17 cellular contexts compared by ENCODE assay signal in the genomic region with DNA sequence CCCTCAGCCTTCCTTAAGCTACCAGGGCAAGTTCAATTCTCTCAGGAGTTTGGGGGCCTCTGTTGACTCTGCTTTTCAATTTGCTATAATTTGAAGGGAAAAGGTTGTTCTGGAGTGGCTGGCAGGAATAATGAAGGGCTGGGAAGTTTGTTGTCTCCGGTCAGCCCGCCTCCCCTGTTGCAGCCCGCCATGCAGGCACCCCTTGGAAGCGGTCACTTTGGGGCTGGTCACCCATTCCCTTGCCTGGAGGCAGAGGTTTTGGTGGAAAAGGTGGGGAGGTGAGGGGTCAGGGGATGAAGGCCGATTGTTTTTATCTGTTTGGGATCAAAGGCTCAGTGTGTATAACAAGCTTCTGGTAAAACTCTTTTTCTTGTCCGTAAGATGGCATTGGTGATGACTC.
DNase-seq lines count a peak whose midpoint lies in the region; ATAC-seq and FAIRE-seq lines count a peak whose summit lies in the region.
"Had no signal": no experiment of that assay in that cellular context is flagged by ENCODE, and none has a peak within 500 bp of the region (broad histone marks: within the 10 kb centered on the region; RNA-seq: fewer than 3 reads in every experiment).

No MANE protein-coding gene starts in this region.

- peaks cover 90% of the 10 kb centered on the region for H3K4me1 Mint-ChIP-seq in activated naive CD4-positive, alpha-beta T cell treated with anti-CD3 and anti-CD28 coated beads, Interleukin-2, amount 10 ng/mL, durations not matched to agents 7 days and 5 days
- H3K4me1 Mint-ChIP-seq in T-cell = peaks cover 82 to 96% (median 90%) of the 10 kb centered on the region in 3 donors
- H3K4me1 Mint-ChIP-seq in effector memory CD8-positive, alpha-beta T cell (ENCODE audit: low read depth in 2 of 2) = peaks cover 50 to 63% of the 10 kb centered on the region in 2 donors
- H3K4me1 Mint-ChIP-seq in stimulated activated naive B cell treated with anti-CD40 and anti-IgM and Interleukin-4, amounts not matched to agents 10 μg/mL and 1 μg/mL and 100 μg/mL, for 72 hours = peaks cover 52 to 87% of the 10 kb centered on the region in 2 donors

- no peaks in the 10 kb centered on the region for H3K9me3 Mint-ChIP-seq in activated naive CD4-positive, alpha-beta T cell treated with anti-CD3 and anti-CD28 coated beads, Interleukin-2, amount 10 ng/mL, durations not matched to agents 7 days and 5 days
- no peaks in the 10 kb centered on the region for H3K9me3 Mint-ChIP-seq in T-cell
- H3K9me3 Mint-ChIP-seq in effector memory CD8-positive, alpha-beta T cell = no peaks in the 10 kb centered on the region
- no peaks in the 10 kb centered on the region for H3K9me3 Mint-ChIP-seq in stimulated activated naive B cell treated with anti-CD40 and anti-IgM and Interleukin-4, amounts not matched to agents 10 μg/mL and 1 μg/mL and 100 μg/mL, for 72 hours

- ATAC-seq in T-cell (replicated peaks in 1 of 4) (no peak), GM18511 (IDR thresholded peaks at IDR 0.05; ENCODE audit: unreplicated experiment) (no peak)
- ATAC-seq in effector memory CD8-positive, alpha-beta T cell (replicated peaks) = no peak
- ATAC-seq in stimulated activated naive B cell treated with anti-CD40 and anti-IgM and Interleukin-4, amounts not matched to agents 10 μg/mL and 1 μg/mL and 100 μg/mL, for 72 hours (replicated peaks) = no peak
- ATAC-seq: left lobe of liver had no signal

- H3K27ac Mint-ChIP-seq in activated naive CD4-positive, alpha-beta T cell treated with anti-CD3 and anti-CD28 coated beads, Interleukin-2, amount 10 ng/mL, durations not matched to agents 7 days and 5 days = peak overlapping the region; percentile 80
- H3K27ac Mint-ChIP-seq in T-cell = peak overlapping the region; percentile 84 to 88
- H3K27ac Mint-ChIP-seq in effector memory CD8-positive, alpha-beta T cell = peak overlapping the region; percentile 85 to 86
- peak overlapping the region; percentile 68 for H3K27ac Mint-ChIP-seq in stimulated activated naive B cell treated with anti-CD40 and anti-IgM and Interleukin-4, amounts not matched to agents 10 μg/mL and 1 μg/mL and 100 μg/mL, for 72 hours

- no peak overlapping the region for H3K4me3 Mint-ChIP-seq in activated naive CD4-positive, alpha-beta T cell treated with anti-CD3 and anti-CD28 coated beads, Interleukin-2, amount 10 ng/mL, durations not matched to agents 7 days and 5 days
- H3K4me3 Mint-ChIP-seq in T-cell = peak overlapping the region in 2 of 3 donors; percentile 58 to 69
- H3K4me3 Mint-ChIP-seq in effector memory CD8-positive, alpha-beta T cell = peak overlapping the region; percentile 67 to 68
- no peak overlapping the region for H3K4me3 Mint-ChIP-seq in stimulated activated naive B cell treated with anti-CD40 and anti-IgM and Interleukin-4, amounts not matched to agents 10 μg/mL and 1 μg/mL and 100 μg/mL, for 72 hours

- POLR2A ChIA-PET in T-cell (lab: Charles Lee) = interaction anchor here in 1 of 2 donors (0.5 kb wide), 1 partner anchor 18 kb away, joined by 6 read pairs; no protein-coding TSS in a partner anchor

- peaks cover 3% of the 10 kb centered on the region for H3K36me3 Mint-ChIP-seq in activated naive CD4-positive, alpha-beta T cell treated with anti-CD3 and anti-CD28 coated beads, Interleukin-2, amount 10 ng/mL, durations not matched to agents 7 days and 5 days
- no peaks in the 10 kb centered on the region for H3K36me3 Mint-ChIP-seq in T-cell
- peaks cover 9% of the 10 kb centered on the region for H3K36me3 Mint-ChIP-seq in effector memory CD8-positive, alpha-beta T cell (ENCODE audit: insufficient read depth)
- H3K36me3 Mint-ChIP-seq in stimulated activated naive B cell treated with anti-CD40 and anti-IgM and Interleukin-4, amounts not matched to agents 10 μg/mL and 1 μg/mL and 100 μg/mL, for 72 hours = peaks cover 2 to 6% of the 10 kb centered on the region in 2 donors

- H3K27me3 Mint-ChIP-seq in activated naive CD4-positive, alpha-beta T cell treated with anti-CD3 and anti-CD28 coated beads, Interleukin-2, amount 10 ng/mL, durations not matched to agents 7 days and 5 days = peaks cover 7% of the 10 kb centered on the region
- no peaks in the 10 kb centered on the region for H3K27me3 Mint-ChIP-seq in T-cell
- H3K27me3 Mint-ChIP-seq in effector memory CD8-positive, alpha-beta T cell = no peaks in the 10 kb centered on the region
- H3K27me3 Mint-ChIP-seq in stimulated activated naive B cell treated with anti-CD40 and anti-IgM and Interleukin-4, amounts not matched to agents 10 μg/mL and 1 μg/mL and 100 μg/mL, for 72 hours = no peaks in the 10 kb centered on the region

- CTCF ChIA-PET in activated naive CD4-positive, alpha-beta T cell treated with anti-CD3 and anti-CD28 coated beads, Interleukin-2, amount 10 ng/mL, durations not matched to agents 7 days and 5 days (lab: Charles Lee) = interaction anchor here (1.9 kb wide), 1 partner anchor 77 kb away, joined by 8 read pairs; no protein-coding TSS in a partner anchor
- CTCF ChIA-PET in T-cell (lab: Charles Lee) = interaction anchor here (0.6 to 0.8 kb wide), 3 partner anchors 20 to 317 kb away, joined by 3 read pairs; no protein-coding TSS in a partner anchor

- no peak for DNase-seq in activated naive CD4-positive, alpha-beta T cell treated with anti-CD3 and anti-CD28 coated beads, Interleukin-2, amount 10 ng/mL, durations not matched to agents 7 days and 5 days
- DNase-seq in activated naive CD4-positive, alpha-beta T cell (lab: John Stamatoyannopoulos, UW) = no peak
- DNase-seq in T-cell (no peak), NCI-H1092 (lab: John Stamatoyannopoulos, UW) (no peak), frontal cortex (ENCODE audit: low spot score in 2 of 2) (no peak)
- no peak for DNase-seq in effector memory CD8-positive, alpha-beta T cell
- DNase-seq in stimulated activated naive B cell treated with anti-CD40 and anti-IgM and Interleukin-4, amounts not matched to agents 10 μg/mL and 1 μg/mL and 100 μg/mL, for 72 hours = no peak
- DNase-seq: activated CD4-positive, alpha-beta T cell treated with anti-CD3 and anti-CD28 coated beads for 1 hour; activated gamma-delta T cell treated with Interleukin-2 at 50 U/mL for 16 hours; effector CD8-positive, alpha-beta T cell; IMR-90; NCI-H1048; NCI-H2171; NCI-H774; stimulated activated CD4-positive, alpha-beta T cell treated with anti-CD3 and anti-CD28 coated beads, Interleukin-12 subunit alpha, Interleukin-12 subunit beta, amount 100 ng/mL, for 4 hours had no signal

- no peak for FAIRE-seq in frontal cortex (lab: Jason Lieb, UNC)

Comparison
In these comparisons a context has a peak if more than half of its experiments do, and no peak if none do; other contexts are left out.
1. H3K4me3 Mint-ChIP-seq: peak in T-cell (2 of 3) and effector memory CD8-positive, alpha-beta T cell (2 of 2); none in activated naive CD4-positive, alpha-beta T cell treated with anti-CD3 and anti-CD28 coated beads, Interleukin-2, amount 10 ng/mL, durations not matched to agents 7 days and 5 days (single experiment) and stimulated activated naive B cell treated with anti-CD40 and anti-IgM and Interleukin-4, amounts not matched to agents 10 μg/mL and 1 μg/mL and 100 μg/mL, for 72 hours (0 of 2).
2. Peak in every context shown above with its lines, with median percentiles within 50 percentile points of each other: H3K27ac Mint-ChIP-seq.